In the genomic region with DNA sequence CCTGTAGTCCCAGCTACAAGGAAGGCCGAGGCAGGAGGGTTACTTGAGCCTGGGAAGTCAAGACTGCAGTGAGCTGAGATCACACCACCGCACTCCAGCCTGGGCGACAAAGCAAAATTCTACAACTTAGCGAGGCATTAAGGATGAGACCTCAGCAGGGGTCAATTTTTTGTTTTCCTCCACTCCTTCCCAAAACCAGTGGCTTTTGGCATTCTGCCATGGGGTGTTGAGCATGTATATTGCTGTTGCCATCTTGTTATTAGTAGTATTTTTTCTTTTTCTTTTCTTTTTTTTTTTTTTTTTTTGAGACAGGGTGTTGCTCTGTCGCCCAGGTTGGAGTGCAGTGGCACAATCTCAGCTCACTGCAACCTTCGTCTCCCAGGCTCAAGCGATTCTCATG, we compare ENCODE assay signal across 35 cellular contexts. TPM values are rescaled to one million over a fixed set of nuclear protein-coding genes. Genes with fewer than 3 reads are reported as not detected.
"Had no signal": no experiment of that assay in that cellular context is flagged by ENCODE, and none has a peak within 500 bp of the region (broad histone marks: within the 10 kb centered on the region; RNA-seq: fewer than 3 reads in every experiment).

No MANE protein-coding gene starts in this region.

- DNase-seq: activated CD4-positive, alpha-beta T cell treated with anti-CD3 and anti-CD28 coated beads for 1 hour; activated CD4-positive, alpha-beta T cell treated with anti-CD3 and anti-CD28 coated beads, Interleukin-2, amount 50 U/mL, for 1 hour; activated CD8-positive, alpha-beta T cell treated with anti-CD3 and anti-CD28 coated beads for 36 hours; activated naive CD4-positive, alpha-beta T cell treated with anti-CD3 and anti-CD28 coated beads for 36 hours; activated naive CD8-positive, alpha-beta T cell treated with anti-CD3 and anti-CD28 coated beads for 36 hours; activated T-cell treated with anti-CD3 and anti-CD28 coated beads, Interleukin-2, amount 50 U/mL, for 4 hours; aorta; body of pancreas; cerebellar nuclear complex; dorsolateral prefrontal cortex; effector memory CD8-positive, alpha-beta T cell; head of caudate nucleus; hippocampal formation; left cardiac atrium; mammary epithelial cell; midbrain; naive thymus-derived CD8-positive, alpha-beta T cell; occipital lobe; stimulated activated CD4-positive, alpha-beta T cell treated with anti-CD3 and anti-CD28 coated beads, Interleukin-2, amount 100 ng/mL, for 48 hours; stimulated activated naive CD4-positive, alpha-beta T cell treated with Interleukin-2 at 50 U/mL for 16 hours; T-helper 17 cell; T1000 had no signal

- H3K27ac Mint-ChIP-seq: activated CD8-positive, alpha-beta T cell treated with anti-CD3 and anti-CD28 coated beads for 36 hours; activated naive CD4-positive, alpha-beta T cell treated with anti-CD3 and anti-CD28 coated beads for 36 hours; activated naive CD8-positive, alpha-beta T cell treated with anti-CD3 and anti-CD28 coated beads for 36 hours; activated T-helper 2 cell treated with anti-CD3 and anti-CD28 coated beads, Interferon-gamma antibody, Interleukin-2, Interleukin-4, amounts not matched to agents 10 μg/mL and 5 μg/mL and 100 μg/mL, durations not matched to agents 14 hours and 24 hours and 36 hours; effector memory CD8-positive, alpha-beta T cell; naive thymus-derived CD8-positive, alpha-beta T cell; T-helper 17 cell; WTC11 had no signal

- H3K36me3 ChIP-seq: adrenal gland, cardiac muscle cell, right atrium auricular region, tibial nerve had no signal

- H2AFZ ChIP-seq: parathyroid adenoma had no signal

- H3K27me3 Mint-ChIP-seq: activated CD8-positive, alpha-beta T cell treated with anti-CD3 and anti-CD28 coated beads for 36 hours; activated naive CD8-positive, alpha-beta T cell treated with anti-CD3 and anti-CD28 coated beads for 36 hours; naive thymus-derived CD8-positive, alpha-beta T cell; T-helper 17 cell had no signal

- H3K4me1 Mint-ChIP-seq: activated naive CD8-positive, alpha-beta T cell treated with anti-CD3 and anti-CD28 coated beads for 36 hours; naive thymus-derived CD8-positive, alpha-beta T cell; neural crest cell; T-helper 17 cell; WTC11 had no signal

- H3K36me3 Mint-ChIP-seq: activated naive CD8-positive, alpha-beta T cell treated with anti-CD3 and anti-CD28 coated beads for 36 hours; naive thymus-derived CD8-positive, alpha-beta T cell; WTC11 had no signal

- H3K4me3 ChIP-seq: adrenal gland, body of pancreas, cardiac muscle cell, coronary artery, dorsolateral prefrontal cortex, right atrium auricular region, tibial nerve had no signal

- ATAC-seq: activated CD8-positive, alpha-beta T cell treated with anti-CD3 and anti-CD28 coated beads for 36 hours; activated T-cell treated with anti-CD3 and anti-CD28 coated beads, Interleukin-2, amount 50 U/mL, for 4 hours; body of pancreas; effector memory CD8-positive, alpha-beta T cell; left cardiac atrium; naive thymus-derived CD8-positive, alpha-beta T cell; T-helper 17 cell; WTC11 had no signal

- H3K9me3 Mint-ChIP-seq: activated CD8-positive, alpha-beta T cell treated with anti-CD3 and anti-CD28 coated beads for 36 hours; activated naive CD8-positive, alpha-beta T cell treated with anti-CD3 and anti-CD28 coated beads for 36 hours; activated T-cell treated with anti-CD3 and anti-CD28 coated beads, Interleukin-2, amount 50 U/mL, for 4 hours; activated T-helper 2 cell treated with anti-CD3 and anti-CD28 coated beads, Interferon-gamma antibody, Interleukin-2, Interleukin-4, amounts not matched to agents 10 μg/mL and 5 μg/mL and 100 μg/mL, durations not matched to agents 14 hours and 24 hours and 36 hours; effector memory CD8-positive, alpha-beta T cell; neural crest cell; WTC11 had no signal

- H3K27ac ChIP-seq: adrenal gland, body of pancreas, cardiac muscle cell, coronary artery, dorsolateral prefrontal cortex, parathyroid adenoma, right atrium auricular region, tibial nerve had no signal

- H3K9ac ChIP-seq: parathyroid adenoma had no signal

- H3K4me1 ChIP-seq: body of pancreas, tibial nerve had no signal

- H3K9me3 ChIP-seq: adrenal gland, body of pancreas, right atrium auricular region had no signal

- H3K4me3 Mint-ChIP-seq: activated CD8-positive, alpha-beta T cell treated with anti-CD3 and anti-CD28 coated beads for 36 hours; activated naive CD4-positive, alpha-beta T cell treated with anti-CD3 and anti-CD28 coated beads for 36 hours; activated naive CD8-positive, alpha-beta T cell treated with anti-CD3 and anti-CD28 coated beads for 36 hours; activated T-cell treated with anti-CD3 and anti-CD28 coated beads, Interleukin-2, amount 50 U/mL, for 4 hours; effector memory CD8-positive, alpha-beta T cell; naive thymus-derived CD8-positive, alpha-beta T cell; neural crest cell; T-helper 17 cell; WTC11 had no signal

- H3K79me2 ChIP-seq: parathyroid adenoma had no signal

- H3K27me3 ChIP-seq: adrenal gland, body of pancreas, cardiac muscle cell, dorsolateral prefrontal cortex, right atrium auricular region, tibial nerve had no signal

RNA-seq across cellular contexts. Expression of a gene that starts 54.8 kb away (rescaled TPM):
- total RNA-seq: endothelial cell of umbilical vein, fibroblast of lung, pulmonary artery endothelial cell had no signal
- polyA plus RNA-seq: keratinocyte had no signal
